ENCODE assay signal across 22 cellular contexts in the genomic region with DNA sequence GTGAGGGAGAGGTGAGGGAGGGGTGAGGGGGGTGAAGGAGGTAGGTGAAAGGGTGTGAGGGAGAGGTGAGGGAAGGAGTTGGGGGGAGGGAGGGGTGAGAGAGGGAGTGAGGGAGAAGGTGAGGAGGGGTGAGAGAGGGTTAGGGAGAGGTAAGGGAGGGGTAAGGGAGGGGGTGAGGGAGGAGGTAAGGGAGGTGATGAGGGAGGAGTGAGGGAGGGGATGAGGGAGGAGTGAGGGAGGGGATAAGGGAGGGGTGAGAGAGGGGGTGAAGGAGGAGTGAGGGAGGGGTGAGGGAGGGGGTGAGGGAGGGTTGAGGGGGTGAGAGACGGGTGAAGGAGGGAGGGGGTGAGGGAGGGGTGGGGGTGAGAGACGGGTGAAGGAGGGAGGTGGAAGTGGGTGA. TPM values are rescaled to one million over a fixed set of nuclear protein-coding genes. Genes with fewer than 3 reads are reported as not detected.
DNase-seq lines count a peak whose midpoint lies in the region; ATAC-seq and TF ChIP-seq lines count a peak whose summit lies in the region.
"Had no signal": no experiment of that assay in that cellular context is flagged by ENCODE, and none has a peak within 500 bp of the region (broad histone marks: within the 10 kb centered on the region; RNA-seq: fewer than 3 reads in every experiment).

No MANE protein-coding gene starts in this region.

- no peak overlapping the region for H4K8ac ChIP-seq in mesendoderm (ENCODE audit: low read depth, low read length)

- H3K4ac ChIP-seq in mesendoderm (ENCODE audit: low read depth, low read length) = no peak overlapping the region

- POLR2A ChIA-PET in RWPE1 (lab: Yijun Ruan, JAX; ENCODE audit: low non-redundant PET) = no interaction called here

- no peaks in the 10 kb centered on the region for H3K79me1 ChIP-seq in mesendoderm (ENCODE audit: low read length)

- TF ChIP-seq CTCF in left ventricle myocardium inferior (IDR thresholded peaks at IDR 0.05; ENCODE audit: borderline replicate concordance) (no peak), heart right ventricle (IDR thresholded peaks at IDR 0.05) (no peak), RWPE1 (conservative IDR thresholded peaks at IDR 0.05; ENCODE audit: low read depth) (no peak), osteoblast (IDR thresholded peaks at IDR 0.05; ENCODE audit: extremely low read depth, low read depth, low read length) (no peak)

- H3K4me2 ChIP-seq in osteoblast (ENCODE audit: insufficient read depth, low read length) (no peak overlapping the region), mesendoderm (ENCODE audit: low read length) (no peak overlapping the region)

- H3K23ac ChIP-seq in mesendoderm (ENCODE audit: low read length) = no peak overlapping the region

- H4K5ac ChIP-seq in mesendoderm (ENCODE audit: low read length) = no peak overlapping the region

- peaks cover 7% of the 10 kb centered on the region for H4K20me1 ChIP-seq in osteoblast (ENCODE audit: insufficient read depth, low read length)

- H3K79me2 ChIP-seq in osteoblast (ENCODE audit: insufficient read depth, low read length) (peaks cover 2% of the 10 kb centered on the region), mesendoderm (ENCODE audit: control insufficient read depth, insufficient read depth, low read length) (no peaks in the 10 kb centered on the region)

- intact Hi-C loops in left ventricle myocardium inferior (cut with micrococcal nuclease) = no loop called here
- intact Hi-C loops in heart right ventricle (cut with DNase I) = no loop called here

- H3K18ac ChIP-seq in mesendoderm (ENCODE audit: low read length) = no peak overlapping the region

- DNase-seq in left ventricle myocardium inferior = peak; percentile 1
- no peak for DNase-seq in heart right ventricle
- DNase-seq in RWPE1 (ENCODE audit: low spot score) = no peak
- peak; percentile 22 for DNase-seq in osteoblast (ENCODE audit: insufficient read length, low spot score, missing footprints)
- DNase-seq in C1 segment of cervical spinal cord (lab: John Stamatoyannopoulos, UW) = no peak
- DNase-seq in stimulated activated CD4-positive, alpha-beta T cell treated with anti-CD3 and anti-CD28 coated beads, Interleukin-4, amount 100 ng/mL, for 4 hours = no peak
- no peak for DNase-seq in mesendoderm
- DNase-seq: activated CD4-positive, alpha-beta T cell treated with anti-CD3 and anti-CD28 coated beads for 4 hours; activated CD8-positive, alpha-beta T cell treated with anti-CD3 and anti-CD28 coated beads, Interleukin-2, amount 10 ng/mL, durations not matched to agents 7 days and 5 days; DMS153; NCI-H1092; NCI-H187 treated with DMSO at 0.1 percent for 48 hours; NCI-H2171 treated with DMSO at 0.1 percent for 48 hours; NCI-H524 treated with DMSO at 0.1 percent for 48 hours; PC-3; SHP77 treated with DMSO at 0.1 percent for 48 hours; stimulated activated CD4-positive, alpha-beta T cell treated with anti-CD3 and anti-CD28 coated beads, Interleukin-4, amount 100 ng/mL, for 1 hour; stimulated activated naive B cell treated with anti-CD40 and anti-IgM and Interleukin-4, amounts not matched to agents 10 μg/mL and 1 μg/mL and 100 μg/mL, for 72 hours had no signal

- H3K4me1 ChIP-seq in left ventricle myocardium inferior (peaks cover 24% of the 10 kb centered on the region), heart right ventricle (peaks cover 6 to 75% (median 16%) of the 10 kb centered on the region in 9 donors), osteoblast (ENCODE audit: insufficient read depth, low read length) (peaks cover 18% of the 10 kb centered on the region), mesendoderm (ENCODE audit: control insufficient read depth, low read depth, low read length) (no peaks in the 10 kb centered on the region)

- WGBS in heart right ventricle, 2 donors = 30 to 51% methylated on average over 2 of the region's 2 CpGs
- WGBS in mesendoderm (ENCODE audit: extremely low coverage, insufficient coverage, low lambda C conversion rate) = 100% methylated on average over 1 of the region's 2 CpGs

- H3K27ac ChIP-seq in left ventricle myocardium inferior (replicated peaks) (no peak overlapping the region), heart right ventricle (peak overlapping the region in 2 of 10 donors; percentile 62 to 95), RWPE1 (peak overlapping the region; percentile 78), osteoblast (ENCODE audit: low read depth, low read length) (no peak overlapping the region), mesendoderm (ENCODE audit: low read depth, low read length) (no peak overlapping the region)
- H3K27ac ChIP-seq: VCaP had no signal

- no peak overlapping the region for H3K4me3 ChIP-seq in left ventricle myocardium inferior
- H3K4me3 ChIP-seq in heart right ventricle = no peak overlapping the region
- no peak overlapping the region for H3K4me3 ChIP-seq in osteoblast (ENCODE audit: insufficient read depth, low read length)
- H3K4me3 ChIP-seq in mesendoderm (ENCODE audit: low read length) = no peak overlapping the region

- ATAC-seq in heart right ventricle = no peak
- ATAC-seq: activated CD8-positive, alpha-beta T cell treated with anti-CD3 and anti-CD28 coated beads, Interleukin-2, amount 10 ng/mL, durations not matched to agents 7 days and 5 days; activated naive CD4-positive, alpha-beta T cell treated with anti-CD3 and anti-CD28 coated beads, Interleukin-2, amount 50 U/mL, for 72 hours; PC-3; stimulated activated naive B cell treated with anti-CD40 and anti-IgM and Interleukin-4, amounts not matched to agents 10 μg/mL and 1 μg/mL and 100 μg/mL, for 72 hours had no signal

- H3K36me3 ChIP-seq in left ventricle myocardium inferior (peaks cover 34% of the 10 kb centered on the region), heart right ventricle (peaks cover 0 to 36% (median 12%) of the 10 kb centered on the region in 9 donors), osteoblast (ENCODE audit: insufficient read depth, low read length) (peaks cover 17% of the 10 kb centered on the region), mesendoderm (ENCODE audit: control insufficient read depth, insufficient read depth, low read length) (no peaks in the 10 kb centered on the region)
- H3K36me3 ChIP-seq: BE2C had no signal

- H2BK5ac ChIP-seq in mesendoderm (ENCODE audit: low read length) = no peak overlapping the region

- no peak overlapping the region for H2BK15ac ChIP-seq in mesendoderm (replicated peaks; ENCODE audit: low read depth)

- H3K27me3 ChIP-seq in left ventricle myocardium inferior (ENCODE audit: low read depth) (no peaks in the 10 kb centered on the region), heart right ventricle (no peaks in the 10 kb centered on the region), osteoblast (ENCODE audit: insufficient read depth, low read length) (no peaks in the 10 kb centered on the region), mesendoderm (ENCODE audit: insufficient read depth, low read length, poor library complexity) (no peaks in the 10 kb centered on the region)
- H3K27me3 ChIP-seq: BE2C had no signal

- no peak overlapping the region for H2BK120ac ChIP-seq in mesendoderm (ENCODE audit: low read depth, low read length)

- H3K56ac ChIP-seq in mesendoderm (ENCODE audit: low read length) = no peak overlapping the region

- H3K9me3 ChIP-seq in left ventricle myocardium inferior (replicated peaks) (no peaks in the 10 kb centered on the region), heart right ventricle (no peaks in the 10 kb centered on the region), osteoblast (ENCODE audit: low read depth, low read length) (no peaks in the 10 kb centered on the region)
- H3K9me3 ChIP-seq: BE2C had no signal

- H3K9ac ChIP-seq in mesendoderm (ENCODE audit: low read length) = no peak overlapping the region

- CTCF ChIA-PET in RWPE1 (lab: Yijun Ruan, JAX) = interaction anchor here (0.5 to 0.7 kb wide), 2 partner anchors 38 to 304 kb away, joined by 3 to 7 read pairs; no protein-coding TSS in a partner anchor

- no peak overlapping the region for H2AK5ac ChIP-seq in mesendoderm (ENCODE audit: low read length)

- no peak overlapping the region for H2AFZ ChIP-seq in osteoblast (ENCODE audit: low read length)

RNA-seq across cellular contexts. Expression of a gene that starts 18.6 kb away (rescaled TPM):
- total RNA-seq in left ventricle myocardium inferior = 53.7 TPM
- total RNA-seq in heart right ventricle = 10 to 100 TPM; 35.5 to 77.1 (median 41.3) TPM
- 10 to 100 TPM; 39.8 to 50.3 TPM for polyA plus RNA-seq in heart right ventricle
- total RNA-seq in osteoblast = 33.6 and 34.7 TPM in 2 replicates
- 16.0 TPM for polyA plus RNA-seq in mesendoderm (2013, experiment 1 of 2)
- 17.4 TPM for polyA plus RNA-seq in mesendoderm (2013, experiment 2 of 2)

RNA-seq across cellular contexts. Expression of a gene that starts 19.5 kb away (rescaled TPM):
- 35.8 TPM for total RNA-seq in left ventricle myocardium inferior
- 10 to 100 TPM; 22.3 to 33.7 (median 25.9) TPM for total RNA-seq in heart right ventricle
- 10 to 100 TPM; 41.9 to 47.3 TPM for polyA plus RNA-seq in heart right ventricle
- 38.4 and 38.6 TPM in 2 replicates for total RNA-seq in osteoblast
- polyA plus RNA-seq in mesendoderm (2013, experiment 1 of 2) = 14.8 TPM
- polyA plus RNA-seq in mesendoderm (2013, experiment 2 of 2) = 15.9 TPM

RNA-seq across cellular contexts. Expression of a gene that starts 57.0 kb away (rescaled TPM):
- total RNA-seq in left ventricle myocardium inferior (0.60 TPM), heart right ventricle (1 to 10 TPM in 3 of 10 donors, under 1 TPM in 6, not detected in 1; 0.40 to 2.1 (median 0.79) TPM), osteoblast (0.36 and 0.88 TPM in 2 replicates)
- polyA plus RNA-seq in heart right ventricle = under 1 TPM; 0.74 to 0.88 TPM
- polyA plus RNA-seq in mesendoderm (2013, experiment 1 of 2) = 4.2 TPM
- polyA plus RNA-seq in mesendoderm (2013, experiment 2 of 2) = 3.7 TPM
- total RNA-seq: myocyte had no signal

Comparison
In these comparisons a context has a peak if more than half of its experiments do, and no peak if none do; other contexts are left out.
1. DNase-seq: peak in left ventricle myocardium inferior (single experiment) and osteoblast (single experiment); none in heart right ventricle (0 of 2), RWPE1 (single experiment), C1 segment of cervical spinal cord (0 of 14), stimulated activated CD4-positive, alpha-beta T cell treated with anti-CD3 and anti-CD28 coated beads, Interleukin-4, amount 100 ng/mL, for 4 hours (0 of 2) and mesendoderm (single experiment).